ENCODE assay signal across 9 cellular contexts in genomic region chr18:42030586-42031182, GRCh38.
DNase-seq lines count a peak whose midpoint lies in the region; TF ChIP-seq lines count a peak whose summit lies in the region.
"Had no signal": no experiment of that assay in that cellular context is flagged by ENCODE, and none has a peak within 500 bp of the region (broad histone marks: within the 10 kb centered on the region; RNA-seq: fewer than 3 reads in every experiment).

No MANE protein-coding gene starts in this region.

- peaks cover 50% of the 10 kb centered on the region for H3K36me3 Mint-ChIP-seq in brain
- peaks cover 48% of the 10 kb centered on the region for H3K36me3 Mint-ChIP-seq in nephron progenitor cell (ENCODE audit: low read depth)

- H3K27ac Mint-ChIP-seq in brain (no peak overlapping the region), nephron progenitor cell (no peak overlapping the region)
- H3K27ac Mint-ChIP-seq: B cell had no signal

- no peak overlapping the region for H3K4me3 Mint-ChIP-seq in brain
- H3K4me3 Mint-ChIP-seq in nephron progenitor cell: no peak overlapping the region
- H3K4me3 Mint-ChIP-seq: B cell had no signal

- DNase-seq in DMS53 (lab: John Stamatoyannopoulos, UW): peak; percentile 45
- DNase-seq in DMS53 treated with DMSO at 0.1 percent for 48 hours (lab: John Stamatoyannopoulos, UW; ENCODE audit: unreplicated experiment): no peak
- DNase-seq in M059J (ENCODE audit: low read depth): peak; percentile 21
- peak; percentile 33 for DNase-seq in nephron progenitor cell
- DNase-seq in effector memory CD4-positive, alpha-beta T cell: no peak
- DNase-seq in superior temporal gyrus (ENCODE audit: extremely low spot score): no peak
- no peak for DNase-seq in T-helper 1 cell

- no peaks in the 10 kb centered on the region for H3K4me1 ChIP-seq in effector memory CD4-positive, alpha-beta T cell (ENCODE audit: control insufficient read depth, insufficient read depth, low read length, poor library complexity, severe bottlenecking)

- H3K4me1 Mint-ChIP-seq in brain (no peaks in the 10 kb centered on the region), nephron progenitor cell (no peaks in the 10 kb centered on the region)
- H3K4me1 Mint-ChIP-seq: B cell had no signal

- H3K9me3 ChIP-seq in effector memory CD4-positive, alpha-beta T cell (ENCODE audit: control insufficient read depth, low read length): no peaks in the 10 kb centered on the region

- no peak overlapping the region for H3K27ac ChIP-seq in effector memory CD4-positive, alpha-beta T cell (ENCODE audit: insufficient read depth, low read length, poor library complexity, severe bottlenecking)

- H3K36me3 ChIP-seq in effector memory CD4-positive, alpha-beta T cell (ENCODE audit: control insufficient read depth, insufficient read depth, low read length): peaks cover 23% of the 10 kb centered on the region

- H3K27me3 Mint-ChIP-seq in brain (no peaks in the 10 kb centered on the region), nephron progenitor cell (ENCODE audit: low read depth, poor library complexity) (no peaks in the 10 kb centered on the region)
- H3K27me3 Mint-ChIP-seq: B cell had no signal

- H3K27me3 ChIP-seq in effector memory CD4-positive, alpha-beta T cell (replicated peaks; ENCODE audit: control insufficient read depth, insufficient read depth, low read length, poor library complexity, severe bottlenecking): no peaks in the 10 kb centered on the region

- no peak overlapping the region for H3K4me3 ChIP-seq in effector memory CD4-positive, alpha-beta T cell (ENCODE audit: insufficient read depth, low read depth, low read length, poor library complexity, severe bottlenecking)

- H3K9me3 Mint-ChIP-seq in brain (no peaks in the 10 kb centered on the region), nephron progenitor cell (no peaks in the 10 kb centered on the region)

- TF ChIP-seq CTCF in brain (conservative IDR thresholded peaks at IDR 0.05) (peak; percentile 25 to 66), nephron progenitor cell (IDR thresholded peaks at IDR 0.05) (peak; percentile 50)

Comparison
In these comparisons a context has a peak if more than half of its experiments do, and no peak if none do; other contexts are left out.
1. DNase-seq: peak in DMS53 (single experiment), M059J (single experiment) and nephron progenitor cell (single experiment); none in DMS53 treated with DMSO at 0.1 percent for 48 hours (single experiment), effector memory CD4-positive, alpha-beta T cell (0 of 3), superior temporal gyrus (single experiment) and T-helper 1 cell (0 of 5).